In genomic region chr7:140060788-140061606, GRCh38 we compare ENCODE assay signal across 8 cellular contexts. TPM values are rescaled to one million over a fixed set of nuclear protein-coding genes. Genes with fewer than 3 reads are reported as not detected.
DNase-seq lines count a peak whose midpoint lies in the region; ATAC-seq and TF ChIP-seq lines count a peak whose summit lies in the region.

No MANE protein-coding gene starts in this region.

- TF ChIP-seq CTCF in cardiac muscle cell (IDR thresholded peaks at IDR 0.05; ENCODE audit: low read depth, low read length) (no peak), smooth muscle cell (IDR thresholded peaks at IDR 0.05; ENCODE audit: borderline replicate concordance, insufficient read depth, poor library complexity, severe bottlenecking) (no peak)

- H3K9ac ChIP-seq in smooth muscle cell (ENCODE audit: low read depth): no peak overlapping the region

- H4K20me1 ChIP-seq in smooth muscle cell (ENCODE audit: low read depth): no peaks in the 10 kb centered on the region

- POLR2A ChIA-PET in T-cell (lab: Charles Lee): no interaction called here

- peaks cover 23% of the 10 kb centered on the region for H3K27me3 ChIP-seq in cardiac muscle cell
- H3K27me3 ChIP-seq in smooth muscle cell (ENCODE audit: low read depth): no peaks in the 10 kb centered on the region
- no peaks in the 10 kb centered on the region for H3K27me3 ChIP-seq in HAP-1 (ENCODE audit: low read depth)

- no peaks in the 10 kb centered on the region for H3K79me2 ChIP-seq in smooth muscle cell (ENCODE audit: low read depth)

- WGBS in smooth muscle cell (ENCODE audit: low lambda C conversion rate): 84% methylated on average over 11 of the region's 11 CpGs

- H3K27ac Mint-ChIP-seq in IgD-negative memory B cell (peak overlapping the region; percentile 98 to 99 (median 99)), T-cell (peak overlapping the region; percentile 91 to 92)

- no peaks in the 10 kb centered on the region for H3K9me3 ChIP-seq in cardiac muscle cell (ENCODE audit: low read depth)
- no peaks in the 10 kb centered on the region for H3K9me3 ChIP-seq in smooth muscle cell (replicated peaks; ENCODE audit: low read depth)
- no peaks in the 10 kb centered on the region for H3K9me3 ChIP-seq in HAP-1

- no peaks in the 10 kb centered on the region for H3F3A ChIP-seq in smooth muscle cell (ENCODE audit: low read depth)

- DNase-seq in T-cell (no peak), cardiac muscle cell (ENCODE audit: low read depth in 1 of 2, low spot score in 1 of 2) (peak in 1 of 2 donors; percentile 92), smooth muscle cell (lab: John Stamatoyannopoulos, UW; ENCODE audit: unreplicated experiment) (no peak), NCI-H526 treated with DMSO at 0.1 percent for 48 hours (lab: John Stamatoyannopoulos, UW) (no peak), HAP-1 (ENCODE audit: low spot score in 2 of 2) (no peak)
- no peak for DNase-seq in stimulated activated CD8-positive, alpha-beta memory T cell treated with anti-CD3 and anti-CD28 coated beads, Interleukin-4, amount 100 ng/mL, for 48 hours

- in situ Hi-C loops in HAP-1 (cut with MboI; ENCODE audit: low sequenced_read_pairs): no loop called here

- peaks cover 6% of the 10 kb centered on the region for H3K36me3 Mint-ChIP-seq in IgD-negative memory B cell
- peaks cover 21% of the 10 kb centered on the region for H3K36me3 Mint-ChIP-seq in T-cell

- H3K9me3 Mint-ChIP-seq in IgD-negative memory B cell (peaks cover 0 to 5% (median under 1%) of the 10 kb centered on the region in 3 donors), T-cell (peaks cover 0 to 5% (median under 1%) of the 10 kb centered on the region in 3 donors)

- H2AFZ ChIP-seq in smooth muscle cell (ENCODE audit: low read depth): no peak overlapping the region

- H3K4me3 Mint-ChIP-seq in IgD-negative memory B cell: peak overlapping the region; percentile 95 to 97 (median 97)
- peak overlapping the region; percentile 87 to 93 (median 91) for H3K4me3 Mint-ChIP-seq in T-cell

- ATAC-seq in T-cell (replicated peaks in 1 of 4) (no peak), HG03175 (IDR thresholded peaks at IDR 0.05; ENCODE audit: unreplicated experiment) (no peak)

- peak overlapping the region; percentile 15 for H3K27ac ChIP-seq in cardiac muscle cell
- H3K27ac ChIP-seq in smooth muscle cell (ENCODE audit: low read depth): peak overlapping the region; percentile 24

- peaks cover 1% of the 10 kb centered on the region for H3K27me3 Mint-ChIP-seq in IgD-negative memory B cell
- no peaks in the 10 kb centered on the region for H3K27me3 Mint-ChIP-seq in T-cell

- peaks cover 33 to 43% (median 34%) of the 10 kb centered on the region in 3 donors for H3K4me1 Mint-ChIP-seq in IgD-negative memory B cell
- H3K4me1 Mint-ChIP-seq in T-cell: peaks cover 55 to 65% (median 62%) of the 10 kb centered on the region in 3 donors

- H3K4me3 ChIP-seq in cardiac muscle cell (no peak overlapping the region), smooth muscle cell (no peak overlapping the region), HAP-1 (no peak overlapping the region)

- H3K36me3 ChIP-seq in cardiac muscle cell (no peaks in the 10 kb centered on the region), smooth muscle cell (ENCODE audit: low read depth) (no peaks in the 10 kb centered on the region), HAP-1 (replicated peaks) (no peaks in the 10 kb centered on the region)

- CTCF ChIA-PET in T-cell (lab: Charles Lee): no interaction called here

- H3K4me2 ChIP-seq in smooth muscle cell: no peak overlapping the region

- H3K4me1 ChIP-seq in cardiac muscle cell (ENCODE audit: low read depth): peaks cover 5% of the 10 kb centered on the region
- H3K4me1 ChIP-seq in smooth muscle cell (ENCODE audit: low read depth): peaks cover 4% of the 10 kb centered on the region
- H3K4me1 ChIP-seq in HAP-1: no peaks in the 10 kb centered on the region

RNA-seq across cellular contexts. Expression of gene PARP12, which starts 1.8 kb away (rescaled TPM):
- polyA plus RNA-seq in IgD-negative memory B cell (30.8 TPM), cardiac muscle cell (0.45 and 1.3 TPM in 2 replicates), smooth muscle cell (1.4 and 1.6 TPM in 2 replicates)
- total RNA-seq in T-cell (100 to 1,000 TPM; 104 to 129 (median 108) TPM), cardiac muscle cell (1.1 and 2.2 TPM in 2 replicates), smooth muscle cell (2.3 and 2.4 TPM in 2 replicates)

Comparison
In these comparisons a context has a peak if more than half of its experiments do, and no peak if none do; other contexts are left out.
1. RNA of gene PARP12, which starts 1.8 kb away (total RNA-seq): 104 to 129 TPM in T-cell; 2.3 to 2.4 TPM in smooth muscle cell and 1.1 to 2.2 TPM in cardiac muscle cell; every median in the first group is over 10 times any median in the second.